In genomic region chr5:14269395-14269794, GRCh38 we compare ENCODE assay signal across 13 cellular contexts.
A peak's percentile ranks its signal among the peaks of the same experiment; 100 is the strongest.
DNase-seq lines count a peak whose midpoint lies in the region; TF ChIP-seq lines count a peak whose summit lies in the region.
"Had no signal": no experiment of that assay in that cellular context is flagged by ENCODE, and none has a peak within 500 bp of the region (broad histone marks: within the 10 kb centered on the region; RNA-seq: fewer than 3 reads in every experiment).

No MANE protein-coding gene starts in this region.

- H3K27me3 Mint-ChIP-seq in HFFc6 (ENCODE audit: insufficient read depth) = peaks cover 5% of the 10 kb centered on the region

- 46% methylated on average over 2 of the region's 2 CpGs for WGBS in hepatocyte (ENCODE audit: low lambda C conversion rate, missing lambda C conversion rate)

- H3K27me3 ChIP-seq in SJCRH30 (no peaks in the 10 kb centered on the region), hepatocyte (no peaks in the 10 kb centered on the region), skeletal muscle satellite cell (ENCODE audit: control insufficient read depth, insufficient read depth, low read length) (no peaks in the 10 kb centered on the region), MG63 (no peaks in the 10 kb centered on the region)

- no peak overlapping the region for H2AFZ ChIP-seq in hepatocyte

- TF ChIP-seq CTCF in HFFc6 (IDR thresholded peaks at IDR 0.05) = no peak
- TF ChIP-seq CTCF in hepatocyte (IDR thresholded peaks at IDR 0.05; ENCODE audit: poor library complexity) = no peak

- peaks cover 31% of the 10 kb centered on the region for H3K36me3 Mint-ChIP-seq in HFFc6 (ENCODE audit: low read depth)

- peak overlapping the region; percentile 75 for H3K9ac ChIP-seq in skeletal muscle satellite cell (ENCODE audit: low read depth, low read length)

- H3K79me2 ChIP-seq in hepatocyte = peaks cover 83% of the 10 kb centered on the region

- H3K4me3 ChIP-seq in SJCRH30 (no peak overlapping the region), hepatocyte (no peak overlapping the region), skeletal muscle satellite cell (ENCODE audit: low read length) (peak overlapping the region; percentile 2), MG63 (no peak overlapping the region)
- H3K4me3 ChIP-seq: lung had no signal

- peak overlapping the region; percentile 92 for H3K27ac Mint-ChIP-seq in HFFc6

- no peak overlapping the region for H3K4me2 ChIP-seq in hepatocyte
- peak overlapping the region; percentile 64 for H3K4me2 ChIP-seq in skeletal muscle satellite cell (ENCODE audit: low read length)

- H3K27ac ChIP-seq in SJCRH30 = peak overlapping the region; percentile 22; the same call in 1 of the 2 replicates
- H3K27ac ChIP-seq in hepatocyte = peak overlapping the region; percentile 5

- DNase-seq in HFFc6 (no peak), SJCRH30 (no peak), hepatocyte (ENCODE audit: low spot score) (no peak), germinal center (ENCODE audit: low spot score) (no peak), NCI-H2227 (lab: John Stamatoyannopoulos, UW; ENCODE audit: unreplicated experiment) (no peak), MG63 (no peak)
- DNase-seq in NK-92 treated with Interleukin-12 subunit alpha and Interleukin-12 subunit beta, amount 100 ng/mL, for 24 hours (lab: John Stamatoyannopoulos, UW) = no peak
- DNase-seq: activated CD4-positive, alpha-beta T cell treated with anti-CD3 and anti-CD28 coated beads, Interleukin-2, amount 50 U/mL, for 48 hours; DND-41; NCI-H1436 treated with DMSO at 0.1 percent for 48 hours; stimulated activated naive CD8-positive, alpha-beta T cell treated with anti-CD3 and anti-CD28 coated beads, Interleukin-15, Interleukin-2, amounts not matched to agents 100 U/mL and 50 U/mL, for 24 hours had no signal

- H3K36me3 ChIP-seq in SJCRH30 (no peaks in the 10 kb centered on the region), hepatocyte (replicated peaks; ENCODE audit: insufficient read depth, low read depth) (no peaks in the 10 kb centered on the region), skeletal muscle satellite cell (ENCODE audit: insufficient read depth, low read length) (peaks cover 17% of the 10 kb centered on the region), MG63 (peaks cover 62% of the 10 kb centered on the region)

- H3K4me1 ChIP-seq in SJCRH30 = peaks cover 50% of the 10 kb centered on the region
- peaks cover 22% of the 10 kb centered on the region for H3K4me1 ChIP-seq in hepatocyte (ENCODE audit: insufficient read depth)
- H3K4me1 ChIP-seq in skeletal muscle satellite cell (ENCODE audit: control insufficient read depth, insufficient read depth, low read length) = peaks cover 71% of the 10 kb centered on the region

- no peaks in the 10 kb centered on the region for H3K9me2 ChIP-seq in hepatocyte (replicated peaks; ENCODE audit: insufficient read depth)

- H3K9me3 ChIP-seq in SJCRH30 (replicated peaks) = no peaks in the 10 kb centered on the region
- H3K9me3 ChIP-seq in hepatocyte (ENCODE audit: low read depth) = no peaks in the 10 kb centered on the region
- H3K9me3 ChIP-seq in skeletal muscle satellite cell (replicated peaks; ENCODE audit: low read length) = no peaks in the 10 kb centered on the region
- no peaks in the 10 kb centered on the region for H3K9me3 ChIP-seq in MG63

- peaks cover 98% of the 10 kb centered on the region for H3K4me1 Mint-ChIP-seq in HFFc6 (ENCODE audit: low read depth)

- H3K4me3 Mint-ChIP-seq in HFFc6 = peak overlapping the region; percentile 72

- peaks cover 33% of the 10 kb centered on the region for H4K20me1 ChIP-seq in hepatocyte (ENCODE audit: insufficient read depth, poor library complexity, severe bottlenecking)

- H3K9me3 Mint-ChIP-seq in HFFc6 = no peaks in the 10 kb centered on the region
